20 cellular contexts compared by ENCODE assay signal in genomic region chr3:50645378-50645777, GRCh38. TPM values are rescaled to one million over a fixed set of nuclear protein-coding genes. Genes with fewer than 3 reads are reported as not detected.
"Had no signal": no experiment of that assay in that cellular context is flagged by ENCODE, and none has a peak within 500 bp of the region (broad histone marks: within the 10 kb centered on the region; RNA-seq: fewer than 3 reads in every experiment).

No MANE protein-coding gene starts in this region.

- DNase-seq: activated CD4-positive, alpha-beta T cell treated with anti-CD3 and anti-CD28 coated beads, Interleukin-2, amount 10 ng/mL, durations not matched to agents 24 days and 14 days; activated gamma-delta T cell treated with Interleukin-2 at 50 U/mL for 16 hours; adrenal gland; cortex of kidney; foreskin fibroblast; kidney; naive thymus-derived CD8-positive, alpha-beta T cell; stimulated activated CD4-positive, alpha-beta T cell treated with anti-CD3 and anti-CD28 coated beads, Interleukin-2, amount 100 ng/mL, for 48 hours; stimulated activated CD8-positive, alpha-beta memory T cell treated with anti-CD3 and anti-CD28 coated beads, Interleukin-4, amount 100 ng/mL, for 48 hours; stimulated activated naive CD4-positive, alpha-beta T cell; transverse colon had no signal

- ATAC-seq: activated CD4-positive, CD25-positive, alpha-beta regulatory T cell treated with anti-CD3 and anti-CD28 coated beads, Interleukin-2, amount 50 U/mL, for 24 hours; left lobe of liver; naive thymus-derived CD8-positive, alpha-beta T cell had no signal

- H3K9me3 Mint-ChIP-seq: activated CD4-positive, alpha-beta T cell treated with anti-CD3 and anti-CD28 coated beads, Interleukin-2, amount 10 ng/mL, durations not matched to agents 24 days and 14 days; activated naive CD4-positive, alpha-beta T cell treated with anti-CD3 and anti-CD28 coated beads, Interleukin-2, amount 50 U/mL, for 24 hours; activated T-helper 1 cell treated with anti-CD3 and anti-CD28 coated beads, Interleukin-12 subunit alpha, Interleukin-12 subunit beta, Interleukin-2, Interleukin-4 antibody, amounts not matched to agents 30 ng/mL and 10 ng/mL and 1 ng/mL, durations not matched to agents 14 hours and 24 hours and 36 hours; mesothelial cell of epicardium; naive thymus-derived CD8-positive, alpha-beta T cell; neural progenitor cell had no signal

- H3K4me3 ChIP-seq: adrenal gland, neural progenitor cell, SK-N-MC, transverse colon had no signal

- H3K4me1 Mint-ChIP-seq: activated naive CD4-positive, alpha-beta T cell treated with anti-CD3 and anti-CD28 coated beads, Interleukin-2, amount 50 U/mL, for 24 hours; mesothelial cell of epicardium had no signal

- H3K9me3 ChIP-seq: adrenal gland, transverse colon had no signal

- H3K27me3 ChIP-seq: adrenal gland, neural progenitor cell, transverse colon had no signal

- H3K36me3 ChIP-seq: neural progenitor cell had no signal

- H3K9ac ChIP-seq: neural progenitor cell had no signal

- H3K27me3 Mint-ChIP-seq: activated CD4-positive, alpha-beta T cell treated with anti-CD3 and anti-CD28 coated beads, Interleukin-2, amount 10 ng/mL, durations not matched to agents 24 days and 14 days; activated naive CD4-positive, alpha-beta T cell treated with anti-CD3 and anti-CD28 coated beads, Interleukin-2, amount 50 U/mL, for 24 hours; naive thymus-derived CD8-positive, alpha-beta T cell had no signal

- H3K27ac ChIP-seq: adrenal gland, neural progenitor cell, SK-N-MC, transverse colon, VCaP had no signal

- H3K4me1 ChIP-seq: neural progenitor cell, transverse colon had no signal

- H3K27ac Mint-ChIP-seq: activated CD4-positive, alpha-beta T cell treated with anti-CD3 and anti-CD28 coated beads, Interleukin-2, amount 10 ng/mL, durations not matched to agents 24 days and 14 days; activated naive CD4-positive, alpha-beta T cell treated with anti-CD3 and anti-CD28 coated beads, Interleukin-2, amount 50 U/mL, for 24 hours; activated T-helper 1 cell treated with anti-CD3 and anti-CD28 coated beads, Interleukin-12 subunit alpha, Interleukin-12 subunit beta, Interleukin-2, Interleukin-4 antibody, amounts not matched to agents 30 ng/mL and 10 ng/mL and 1 ng/mL, durations not matched to agents 14 hours and 24 hours and 36 hours; mesothelial cell of epicardium; neural progenitor cell had no signal

- H3K4me3 Mint-ChIP-seq: activated CD4-positive, alpha-beta T cell treated with anti-CD3 and anti-CD28 coated beads, Interleukin-2, amount 10 ng/mL, durations not matched to agents 24 days and 14 days; activated naive CD4-positive, alpha-beta T cell treated with anti-CD3 and anti-CD28 coated beads, Interleukin-2, amount 50 U/mL, for 24 hours; activated T-helper 1 cell treated with anti-CD3 and anti-CD28 coated beads, Interleukin-12 subunit alpha, Interleukin-12 subunit beta, Interleukin-2, Interleukin-4 antibody, amounts not matched to agents 30 ng/mL and 10 ng/mL and 1 ng/mL, durations not matched to agents 14 hours and 24 hours and 36 hours; mesothelial cell of epicardium; naive thymus-derived CD8-positive, alpha-beta T cell; neural progenitor cell had no signal

RNA-seq across cellular contexts. Expression of gene DOCK3, which starts 29.3 kb away (rescaled TPM):
- total RNA-seq: left lobe of liver, lung microvascular endothelial cell had no signal
